ENCODE assay signal across 8 cellular contexts in the genomic region with DNA sequence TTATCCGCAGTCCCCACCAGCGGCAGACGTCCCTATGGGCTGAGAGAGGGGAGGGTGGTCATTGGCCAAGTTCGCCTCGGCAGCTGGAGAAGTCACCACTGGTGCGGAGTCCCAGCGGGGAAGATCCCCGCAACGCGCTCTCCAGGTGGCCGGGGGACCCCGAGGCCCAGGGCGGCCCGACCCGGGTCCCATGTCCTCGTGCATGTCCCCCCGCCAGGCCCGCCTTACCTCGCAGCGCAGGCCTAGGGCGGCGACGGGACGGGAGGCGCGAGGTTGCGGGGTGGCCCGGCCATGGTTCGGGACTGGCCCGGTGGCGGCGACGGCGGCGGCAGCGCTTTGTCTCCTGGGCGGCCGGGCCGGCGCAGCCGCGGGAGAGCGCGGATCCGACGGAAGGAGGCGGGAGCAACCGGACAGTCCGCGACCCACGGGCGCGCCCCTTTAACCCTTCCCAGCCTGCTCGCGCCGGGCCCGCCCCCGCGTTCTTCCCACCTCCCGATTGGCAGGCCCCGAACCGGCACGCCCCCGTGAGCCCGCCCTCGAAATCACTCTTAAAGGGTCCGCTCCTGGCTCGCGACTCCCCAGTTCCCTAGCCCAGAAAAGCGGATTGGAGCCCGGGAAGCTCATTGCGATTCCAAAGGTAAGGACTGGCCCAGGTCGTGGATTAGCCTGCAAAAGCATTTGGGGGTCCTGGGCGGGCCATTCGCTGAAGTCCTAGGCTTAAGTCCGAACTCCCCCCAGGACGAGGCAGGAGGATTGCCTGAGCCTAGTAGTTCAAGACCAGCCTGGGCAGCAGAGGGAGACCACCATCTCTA. TPM values are rescaled to one million over a fixed set of nuclear protein-coding genes. Genes with fewer than 3 reads are reported as not detected.
A peak's percentile ranks its signal among the peaks of the same experiment; 100 is the strongest.
DNase-seq lines count a peak whose midpoint lies in the region; ATAC-seq and TF ChIP-seq lines count a peak whose summit lies in the region.

A gene with protein sequence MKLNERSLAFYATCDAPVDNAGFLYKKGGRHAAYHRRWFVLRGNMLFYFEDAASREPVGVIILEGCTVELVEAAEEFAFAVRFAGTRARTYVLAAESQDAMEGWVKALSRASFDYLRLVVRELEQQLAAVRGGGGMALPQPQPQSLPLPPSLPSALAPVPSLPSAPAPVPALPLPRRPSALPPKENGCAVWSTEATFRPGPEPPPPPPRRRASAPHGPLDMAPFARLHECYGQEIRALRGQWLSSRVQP (minus strand): TSS at position 412 of the 812 bp plus-strand sequence. CDS start 5,668 bp downstream, outside the sequence.

- peaks cover 12% of the 10 kb centered on the region for H3K36me3 ChIP-seq in left ventricle myocardium inferior
- peaks cover 0 to 8% (median under 1%) of the 10 kb centered on the region in 4 donors for H3K36me3 ChIP-seq in upper lobe of left lung

- DNase-seq in NCI-H1105 (lab: John Stamatoyannopoulos, UW) (peak; percentile 74), T-helper 1 cell (peak; percentile 46 to 66 (median 55)), amniotic stem cell (lab: John Stamatoyannopoulos, UW) (peak; percentile 60), left ventricle myocardium inferior (peak; percentile 97), posterior vena cava (ENCODE audit: low spot score) (peak; percentile 98), upper lobe of left lung (peak; percentile 94 to 98)

- H3K27me3 ChIP-seq in left ventricle myocardium inferior (ENCODE audit: low read depth) = no peaks in the 10 kb centered on the region
- H3K27me3 ChIP-seq in upper lobe of left lung = no peaks in the 10 kb centered on the region

- 1% methylated on average over 19 to 55 of the region's 77 CpGs for WGBS in upper lobe of left lung, 2 donors

- H3K9me3 ChIP-seq in left ventricle myocardium inferior (replicated peaks) (no peaks in the 10 kb centered on the region), upper lobe of left lung (no peaks in the 10 kb centered on the region)

- peak; percentile 94 for ATAC-seq in HG02623 (IDR thresholded peaks at IDR 0.05; ENCODE audit: unreplicated experiment)
- peak; percentile 96 to 99 for ATAC-seq in upper lobe of left lung (ENCODE audit: low FRiP score in 2 of 2)

- H3K4me3 ChIP-seq in GM08714 (ENCODE audit: low read length) (peak within 1 kb of the TSS; percentile 65), left ventricle myocardium inferior (peak within 1 kb of the TSS; percentile 82), upper lobe of left lung (peak within 1 kb of the TSS; percentile 60 to 91 (median 84))

- peak in 2 of 4 donors; percentile 58 to 81 for TF ChIP-seq POLR2A in upper lobe of left lung (IDR thresholded peaks at IDR 0.05)

- no peak for TF ChIP-seq EP300 in upper lobe of left lung (IDR thresholded peaks at IDR 0.05)

- intact Hi-C loops in left ventricle myocardium inferior (cut with micrococcal nuclease) = no loop called here
- intact Hi-C loops in posterior vena cava (cut with DNase I) = no loop called here

- TF ChIP-seq CTCF in left ventricle myocardium inferior (IDR thresholded peaks at IDR 0.05; ENCODE audit: borderline replicate concordance) (no peak), upper lobe of left lung (IDR thresholded peaks at IDR 0.05) (peak in 1 of 6 experiments; percentile 46)

- peaks cover 56% of the 10 kb centered on the region for H3K4me1 ChIP-seq in left ventricle myocardium inferior
- H3K4me1 ChIP-seq in upper lobe of left lung = peaks cover 15 to 24% (median 22%) of the 10 kb centered on the region in 4 donors

- H3K27ac ChIP-seq in left ventricle myocardium inferior (replicated peaks) = peak within 1 kb of the TSS; percentile 88
- peak within 1 kb of the TSS; percentile 26 to 82 (median 70) for H3K27ac ChIP-seq in upper lobe of left lung

RNA-seq across cellular contexts. Expression of the gene that starts here (rescaled TPM):
- total RNA-seq in left ventricle myocardium inferior (29.8 TPM), posterior vena cava (10 to 100 TPM in 1 of 2 donors, 1 to 10 TPM in 1; 8.3 to 10.2 TPM), upper lobe of left lung (10 to 100 TPM in 5 of 6 donors, 1 to 10 TPM in 1; 9.1 to 24.6 (median 21.2) TPM)

Comparison
In these comparisons a context has a peak if more than half of its experiments do, and no peak if none do; other contexts are left out.
1. Peak in every context shown above with its lines: DNase-seq, ATAC-seq, H3K4me3 ChIP-seq and H3K27ac ChIP-seq.